ENCODE assay signal across 20 cellular contexts in the genomic region with DNA sequence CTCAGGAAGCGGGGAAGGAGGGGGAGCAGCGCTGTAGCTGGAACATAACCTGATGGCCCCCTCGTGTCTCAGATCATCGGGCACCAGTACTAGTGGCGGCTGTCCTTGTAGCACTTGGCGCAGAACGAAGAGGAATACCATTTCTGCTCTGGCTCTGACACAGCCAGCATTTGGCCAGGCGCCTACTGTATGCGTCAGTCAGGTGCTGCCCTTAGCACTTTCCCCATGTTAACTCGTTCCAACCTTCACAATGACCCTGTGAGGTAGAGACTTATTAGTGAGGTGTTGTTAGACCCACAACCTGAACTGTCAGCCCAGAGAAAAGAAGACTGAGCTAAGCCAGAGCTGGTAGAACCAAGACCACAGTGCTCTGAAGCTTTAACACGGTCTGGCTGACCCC. TPM values are rescaled to one million over a fixed set of nuclear protein-coding genes. Genes with fewer than 3 reads are reported as not detected.
DNase-seq lines count a peak whose midpoint lies in the region; ATAC-seq, FAIRE-seq and TF ChIP-seq lines count a peak whose summit lies in the region.
"Had no signal": no experiment of that assay in that cellular context is flagged by ENCODE, and none has a peak within 500 bp of the region (broad histone marks: within the 10 kb centered on the region; RNA-seq: fewer than 3 reads in every experiment).

No MANE protein-coding gene starts in this region.

- H4K8ac ChIP-seq in IMR-90 (ENCODE audit: low read depth in 2 of 2, low read length in 2 of 2), result no peak overlapping the region

- in situ Hi-C loops in IMR-90 (cut with MboI; ENCODE audit: low sequenced_read_pairs), result no loop called here

- no peak overlapping the region for H3K27ac ChIP-seq in IMR-90 (ENCODE audit: insufficient read depth, low read length)
- H3K27ac ChIP-seq: VCaP had no signal

- ATAC-seq in IMR-90 (ENCODE audit: low read depth) (no peak), left cardiac atrium (peak; percentile 36 to 40), GM19397 (IDR thresholded peaks at IDR 0.05; ENCODE audit: unreplicated experiment) (no peak)

- CTCF ChIA-PET in IMR-90 (lab: Yijun Ruan, JAX), result interaction anchor here (1.7 kb wide), 1 partner anchor 10 kb away, joined by 7 read pairs; no protein-coding TSS in a partner anchor

- no peak overlapping the region for H2AFZ ChIP-seq in IMR-90 (replicated peaks; ENCODE audit: low read length, poor library complexity)

- TF ChIP-seq POLR2A in IMR-90 (IDR thresholded peaks at IDR 0.05; ENCODE audit: low read depth, low read length), result no peak

- no peaks in the 10 kb centered on the region for H4K20me1 ChIP-seq in IMR-90 (ENCODE audit: insufficient read depth, low read length)

- H3K79me1 ChIP-seq in IMR-90 (ENCODE audit: low read depth in 1 of 2, low read length in 2 of 2), result peaks cover 0 to 3% of the 10 kb centered on the region in 2 experiments; a peak in 2 of 4 replicates

- peak overlapping the region; percentile 51; the same call in 1 of the 2 replicates for H3K4ac ChIP-seq in IMR-90 (ENCODE audit: low read depth, low read length)

- intact Hi-C loops in IMR-90 (cut with micrococcal nuclease) (no loop called here), left cardiac atrium (cut with DNase I) (no loop called here)

- H3K4me3 Mint-ChIP-seq in osteocyte (ENCODE audit: unreplicated experiment), result no peak overlapping the region
- H3K4me3 Mint-ChIP-seq: activated CD4-positive, alpha-beta memory T cell treated with anti-CD3 and anti-CD28 coated beads for 36 hours had no signal

- H3K18ac ChIP-seq in IMR-90 (ENCODE audit: low read depth, low read length), result no peak overlapping the region

- BruUV-seq in IMR-90 (replicated peaks; lab: Mats Ljungman, UMichigan), result no TSS peak

- peaks cover 7% of the 10 kb centered on the region for H3K4me1 Mint-ChIP-seq in osteocyte (ENCODE audit: unreplicated experiment)

- H3K9me3 Mint-ChIP-seq in osteocyte (ENCODE audit: unreplicated experiment), result no peaks in the 10 kb centered on the region
- H3K9me3 Mint-ChIP-seq: activated CD4-positive, alpha-beta memory T cell treated with anti-CD3 and anti-CD28 coated beads for 36 hours had no signal

- H3K27me3 ChIP-seq in IMR-90 (ENCODE audit: control insufficient read depth, insufficient read depth, low read length), result no peaks in the 10 kb centered on the region
- H3K27me3 ChIP-seq in bronchial epithelial cell (ENCODE audit: control insufficient read depth, insufficient read depth, low read length), result no peaks in the 10 kb centered on the region
- H3K27me3 ChIP-seq: testis had no signal

- H3K27ac Mint-ChIP-seq in osteocyte (ENCODE audit: unreplicated experiment), result no peak overlapping the region
- H3K27ac Mint-ChIP-seq: activated CD4-positive, alpha-beta memory T cell treated with anti-CD3 and anti-CD28 coated beads for 36 hours had no signal

- H3K14ac ChIP-seq in IMR-90 (replicated peaks; ENCODE audit: low read depth, low read length), result 0 out of 2 replicates have a peak overlapping the region, but pooled peaks have one; percentile 23

- peak overlapping the region; percentile 57 for H2AK5ac ChIP-seq in IMR-90 (ENCODE audit: low read depth, low read length)

- 20% methylated on average over 1 of the region's 11 CpGs; no CpG with 5 or more reads in 1 of the 2 experiments for WGBS in IMR-90 (ENCODE audit: extremely low coverage in 2 of 2, insufficient read length in 1 of 2), 2 experiments

- H3K36me3 Mint-ChIP-seq in osteocyte (ENCODE audit: unreplicated experiment), result peaks cover 8% of the 10 kb centered on the region

- DNase-seq in IMR-90 (no peak), bronchial epithelial cell (ENCODE audit: low read depth) (peak; percentile 63), left cardiac atrium (peak; percentile 63), osteocyte (ENCODE audit: extremely low spot score, unreplicated experiment) (peak; percentile 64), NCI-H1048 (lab: John Stamatoyannopoulos, UW) (no peak), glomerular visceral epithelial cell (ENCODE audit: extremely low spot score) (no peak), cortex of kidney (lab: John Stamatoyannopoulos, UW) (no peak)
- DNase-seq: activated CD4-positive, alpha-beta memory T cell treated with anti-CD3 and anti-CD28 coated beads for 36 hours; activated gamma-delta T cell; activated T-cell treated with anti-CD3 and anti-CD28 coated beads for 4 hours; amniotic stem cell; central memory CD4-positive, alpha-beta T cell; effector CD4-positive, alpha-beta T cell; NCI-H1417 treated with DMSO at 0.1 percent for 48 hours; NCI-H524; nucleus accumbens; testis had no signal

- no peak overlapping the region; the same call in 1 of the 2 replicates for H2BK20ac ChIP-seq in IMR-90 (ENCODE audit: low read depth, low read length)

- H2BK5ac ChIP-seq in IMR-90 (ENCODE audit: low read depth, low read length, poor library complexity, severe bottlenecking), result no peak overlapping the region

- TF ChIP-seq RAD21 in IMR-90 (IDR thresholded peaks at IDR 0.05; ENCODE audit: low read length), result no peak

- TF ChIP-seq CTCF in IMR-90 (conservative IDR thresholded peaks at IDR 0.05; ENCODE audit: low read depth, low read length) (no peak), bronchial epithelial cell (IDR thresholded peaks at IDR 0.05; ENCODE audit: insufficient read depth, low read length, severe bottlenecking) (no peak), osteocyte (IDR thresholded peaks at IDR 0.05) (no peak)

- no peak overlapping the region for H2AK9ac ChIP-seq in IMR-90 (replicated peaks; ENCODE audit: low read depth, low read length, poor library complexity)

- no peaks in the 10 kb centered on the region for H3K27me3 Mint-ChIP-seq in osteocyte (ENCODE audit: unreplicated experiment)

- POLR2A ChIA-PET in IMR-90 (lab: Charles Lee; ENCODE audit: unreplicated experiment), result interaction anchor here (0.6 kb wide), 1 partner anchor 504 kb away, joined by 6 read pairs; no protein-coding TSS in a partner anchor

- no peak overlapping the region for H2BK120ac ChIP-seq in IMR-90 (ENCODE audit: low read depth, low read length)

- H3K36me3 ChIP-seq in IMR-90 (ENCODE audit: control insufficient read depth, insufficient read depth, low read length) (peaks cover 2% of the 10 kb centered on the region; the same call in 1 of the 2 replicates), bronchial epithelial cell (ENCODE audit: control insufficient read depth, insufficient read depth, low read length) (no peaks in the 10 kb centered on the region)

- no peak overlapping the region for H3K56ac ChIP-seq in IMR-90 (ENCODE audit: extremely low read depth, insufficient read depth, low read length)

- dilution Hi-C loops in IMR-90 (cut with HindIII; ENCODE audit: low sequenced_read_pairs, unreplicated experiment), result no loop called here

- FAIRE-seq in bronchial epithelial cell (lab: Jason Lieb, UNC), result no peak

- no peak overlapping the region for H3K9ac ChIP-seq in IMR-90 (ENCODE audit: low read depth, low read length)

- peak overlapping the region; percentile 11; the same call in 1 of the 2 replicates for H4K91ac ChIP-seq in IMR-90 (ENCODE audit: insufficient read depth, low read depth, low read length)

- no peak overlapping the region for H2BK15ac ChIP-seq in IMR-90 (ENCODE audit: low read depth, low read length)

- no peak overlapping the region for H3K4me2 ChIP-seq in IMR-90 (ENCODE audit: low read depth, low read length)

- H3K23ac ChIP-seq in IMR-90 (ENCODE audit: low read depth, low read length), result no peak overlapping the region

- H3K4me1 ChIP-seq in IMR-90 (ENCODE audit: control insufficient read depth, insufficient read depth, low read length), result peaks cover 11% of the 10 kb centered on the region

- peaks cover 8% of the 10 kb centered on the region; the same call in 1 of the 2 replicates for H3K9me1 ChIP-seq in IMR-90 (ENCODE audit: insufficient read depth, low read length)

- H3K4me3 ChIP-seq in IMR-90 (ENCODE audit: insufficient read depth, low read depth, low read length) (no peak overlapping the region), bronchial epithelial cell (ENCODE audit: low read depth, low read length) (no peak overlapping the region)
- H3K4me3 ChIP-seq: lung, testis had no signal

- no peaks in the 10 kb centered on the region for H3K9me3 ChIP-seq in IMR-90 (ENCODE audit: control insufficient read depth, insufficient read depth, low read length)
- H3K9me3 ChIP-seq: testis had no signal

- no peak overlapping the region for H4K5ac ChIP-seq in IMR-90 (ENCODE audit: low read depth, low read length)

TF ChIP-seq in IMR-90, 13 proteins besides CTCF, POLR2A, EP300 and RAD21:
- TF ChIP-seq NFE2L2 (IDR thresholded peaks at IDR 0.05; ENCODE audit: low read depth, low read length) (no peak), FOS (IDR thresholded peaks at IDR 0.05; ENCODE audit: low read depth, low read length) (no peak), MAFK (IDR thresholded peaks at IDR 0.05; ENCODE audit: low read depth, low read length) (no peak), RCOR1 (IDR thresholded peaks at IDR 0.05; ENCODE audit: insufficient replicate concordance, low read length) (no peak), RFX5 (IDR thresholded peaks at IDR 0.05; ENCODE audit: low read depth, low read length) (no peak), CEBPB (IDR thresholded peaks at IDR 0.05; ENCODE audit: low read depth, low read length) (no peak), CHD1 (IDR thresholded peaks at IDR 0.05; ENCODE audit: low read depth, low read length) (no peak), MXI1 (IDR thresholded peaks at IDR 0.05; ENCODE audit: borderline replicate concordance, low read depth, low read length) (no peak), MAZ (IDR thresholded peaks at IDR 0.05; ENCODE audit: borderline replicate concordance, low read depth, low read length) (no peak)
- TF ChIP-seq, protein P1, sequence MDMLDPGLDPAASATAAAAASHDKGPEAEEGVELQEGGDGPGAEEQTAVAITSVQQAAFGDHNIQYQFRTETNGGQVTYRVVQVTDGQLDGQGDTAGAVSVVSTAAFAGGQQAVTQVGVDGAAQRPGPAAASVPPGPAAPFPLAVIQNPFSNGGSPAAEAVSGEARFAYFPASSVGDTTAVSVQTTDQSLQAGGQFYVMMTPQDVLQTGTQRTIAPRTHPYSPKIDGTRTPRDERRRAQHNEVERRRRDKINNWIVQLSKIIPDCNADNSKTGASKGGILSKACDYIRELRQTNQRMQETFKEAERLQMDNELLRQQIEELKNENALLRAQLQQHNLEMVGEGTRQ (IDR thresholded peaks at IDR 0.05; ENCODE audit: low read depth, low read length), result no peak

RNA-seq across cellular contexts. Expression of gene EML6, which starts 47.7 kb away (rescaled TPM):
- total RNA-seq in IMR-90 (2012; rRNA removed), result 0.18 and 0.28 TPM in 2 replicates
- 0.14 and 0.19 TPM in 2 replicates for polyA plus RNA-seq in IMR-90 (2012; rRNA removed)
- 0.02 and 0.05 TPM in 2 replicates for polyA plus RNA-seq in IMR-90 (2012; cell fraction: cytosol; rRNA removed)
- polyA plus RNA-seq in IMR-90 (2012; cell fraction: nucleus; rRNA removed; ENCODE audit: low replicate concordance), result 0.24 and 0.56 TPM in 2 replicates
- total RNA-seq in bronchial epithelial cell, result 0.53 and 1.7 TPM in 2 replicates
- under 1 TPM; 0.52 to 0.62 TPM for total RNA-seq in left cardiac atrium
- total RNA-seq in osteocyte, result 0.42 and 1.1 TPM in 2 replicates

Comparison
In these comparisons a context has a peak if more than half of its experiments do, and no peak if none do; other contexts are left out.
1. ATAC-seq: peak in left cardiac atrium (2 of 2); none in IMR-90 (single experiment) and GM19397 (single experiment).
2. DNase-seq: peak in bronchial epithelial cell (single experiment), left cardiac atrium (single experiment) and osteocyte (single experiment); none in IMR-90 (single experiment), NCI-H1048 (single experiment), glomerular visceral epithelial cell (single experiment) and cortex of kidney (single experiment).